Comparison of ENCODE assay signal across 22 cellular contexts in the genomic region with DNA sequence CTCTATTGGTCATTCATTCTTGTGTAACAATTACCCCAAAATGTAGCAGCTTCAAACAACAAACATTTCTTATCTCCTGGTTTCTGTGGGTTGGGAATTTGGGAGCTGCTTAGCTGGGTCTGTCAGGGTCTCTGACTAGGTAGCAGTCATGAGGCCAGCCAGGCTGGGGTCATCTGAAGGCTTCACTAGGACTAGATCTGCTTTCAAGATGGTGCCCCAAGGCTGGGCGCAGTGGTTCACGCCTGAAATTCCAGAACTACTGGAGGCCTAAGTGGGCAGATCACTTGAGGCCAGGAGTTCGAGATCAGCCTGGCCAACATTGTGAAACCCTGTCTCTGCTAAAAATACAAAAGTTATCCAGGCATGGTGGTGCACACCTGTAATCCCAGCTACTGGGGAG. TPM values are rescaled to one million over a fixed set of nuclear protein-coding genes. Genes with fewer than 3 reads are reported as not detected.
DNase-seq lines count a peak whose midpoint lies in the region; ATAC-seq, FAIRE-seq and TF ChIP-seq lines count a peak whose summit lies in the region.
"Had no signal": no experiment of that assay in that cellular context is flagged by ENCODE, and none has a peak within 500 bp of the region (broad histone marks: within the 10 kb centered on the region; RNA-seq: fewer than 3 reads in every experiment).

No MANE protein-coding gene starts in this region.

- intact Hi-C loops in CD14-positive monocyte (cut with micrococcal nuclease) = no loop called here
- intact Hi-C loops in kidney (cut with DNase I) = no loop called here

- ATAC-seq in GM21423 (IDR thresholded peaks at IDR 0.05; ENCODE audit: unreplicated experiment) = no peak
- ATAC-seq: CD8-positive, alpha-beta T cell; GM12878; GM23338; HCT116 had no signal

- DNase-seq in CD14-positive monocyte (ENCODE audit: low spot score) (no peak), HL-60 (ENCODE audit: low read depth in 1 of 2, low spot score in 1 of 2) (no peak), kidney (peak; percentile 63), NCI-H774 (lab: John Stamatoyannopoulos, UW) (no peak), foreskin fibroblast (no peak)
- DNase-seq: C1 segment of cervical spinal cord; Caco-2; CD4-positive, CD25-positive, alpha-beta regulatory T cell; CD8-positive, alpha-beta T cell; DMS153; EL; GDM1; H9 had no signal

- no peak overlapping the region for H3K9ac ChIP-seq in kidney (ENCODE audit: low read length in 2 of 2)

- peak overlapping the region in 5 of 7 donors; percentile 16 to 69 (median 22) for H3K27ac Mint-ChIP-seq in CD14-positive monocyte
- H3K27ac Mint-ChIP-seq: CD4-positive, CD25-positive, alpha-beta regulatory T cell; CD8-positive, alpha-beta T cell; GM23338; H9 had no signal

- no peaks in the 10 kb centered on the region for H3K4me1 ChIP-seq in kidney (ENCODE audit: control insufficient read depth in 1 of 2, insufficient read depth in 1 of 2, low read depth in 1 of 2, low read length in 2 of 2)
- H3K4me1 ChIP-seq: Caco-2 had no signal

- H3K9me3 Mint-ChIP-seq in CD14-positive monocyte = no peaks in the 10 kb centered on the region
- H3K9me3 Mint-ChIP-seq: CD4-positive, CD25-positive, alpha-beta regulatory T cell; CD8-positive, alpha-beta T cell; GM23338; H9 had no signal

- no peaks in the 10 kb centered on the region for H3K27me3 ChIP-seq in HL-60 (ENCODE audit: insufficient read depth, poor library complexity, severe bottlenecking)

- TF ChIP-seq CTCF in CD14-positive monocyte (IDR thresholded peaks at IDR 0.05) (no peak), HL-60 (IDR thresholded peaks at IDR 0.05; ENCODE audit: insufficient read depth, low read length) (no peak), kidney (IDR thresholded peaks at IDR 0.05; ENCODE audit: borderline replicate concordance, extremely low read depth, insufficient read depth) (no peak), foreskin fibroblast (IDR thresholded peaks at IDR 0.05; ENCODE audit: low read depth, low read length) (no peak)

- no peak for FAIRE-seq in kidney (lab: Jason Lieb, UNC)
- FAIRE-seq: GM12878, GM19239 had no signal

- peaks cover 29% of the 10 kb centered on the region for H3K4me1 Mint-ChIP-seq in CD14-positive monocyte
- H3K4me1 Mint-ChIP-seq: CD4-positive, CD25-positive, alpha-beta regulatory T cell; GM23338; H9 had no signal

- no peaks in the 10 kb centered on the region for H3K36me3 ChIP-seq in kidney (ENCODE audit: control insufficient read depth in 1 of 2, insufficient read depth in 2 of 2, low read length in 2 of 2)

- no peak overlapping the region for H3K4me3 Mint-ChIP-seq in CD14-positive monocyte
- H3K4me3 Mint-ChIP-seq: CD4-positive, CD25-positive, alpha-beta regulatory T cell; CD8-positive, alpha-beta T cell; GM23338; H9 had no signal

- H3K9me3 ChIP-seq in kidney (ENCODE audit: control insufficient read depth in 1 of 2, low read length in 2 of 2) = no peaks in the 10 kb centered on the region
- H3K9me3 ChIP-seq: Caco-2 had no signal

- no peak overlapping the region for H3K4me3 ChIP-seq in HL-60 (replicated peaks; ENCODE audit: insufficient read depth, low read length)
- no peak overlapping the region for H3K4me3 ChIP-seq in kidney (ENCODE audit: low read length in 2 of 2)
- H3K4me3 ChIP-seq in foreskin fibroblast (ENCODE audit: low read depth in 1 of 2, low read length in 2 of 2) = no peak overlapping the region
- H3K4me3 ChIP-seq: GM12878, GM23338 had no signal

- H3K27ac ChIP-seq in HL-60 (replicated peaks) (peak overlapping the region; percentile 65), kidney (ENCODE audit: low read depth in 2 of 2, low read length in 2 of 2) (no peak overlapping the region)

- H3K36me3 Mint-ChIP-seq in CD14-positive monocyte = no peaks in the 10 kb centered on the region
- H3K36me3 Mint-ChIP-seq: CD4-positive, CD25-positive, alpha-beta regulatory T cell; CD8-positive, alpha-beta T cell had no signal

- peaks cover 0 to 1% (median 0%) of the 10 kb centered on the region in 3 donors for H3K27me3 Mint-ChIP-seq in CD14-positive monocyte (ENCODE audit: low read depth in 3 of 3)

RNA-seq across cellular contexts. Expression of a gene that starts 13.1 kb away (rescaled TPM):
- polyA plus RNA-seq in CD14-positive monocyte = under 1 TPM in 1 of 2 donors, not detected in 1; 0.64 TPM
- not detected for total RNA-seq in kidney
- 0.43 TPM for polyA plus RNA-seq in kidney (ENCODE audit: insufficient read depth, low read depth, low replicate concordance)
- total RNA-seq: A172; A673; Caco-2; CD4-positive, CD25-positive, alpha-beta regulatory T cell; CD8-positive, alpha-beta T cell; GM12878; GM23338; H4 had no signal
- polyA plus RNA-seq: BJ; CD4-positive, CD25-positive, alpha-beta regulatory T cell; GM12878 had no signal

RNA-seq across cellular contexts. Expression of a gene that starts 22.6 kb away (rescaled TPM):
- 1 to 10 TPM; 3.5 to 6.4 TPM for polyA plus RNA-seq in CD14-positive monocyte
- total RNA-seq in kidney = 69.8 TPM
- 21.2 TPM for polyA plus RNA-seq in kidney (ENCODE audit: insufficient read depth, low read depth, low replicate concordance)

RNA-seq across cellular contexts. Expression of a gene that starts 24.8 kb away (rescaled TPM):
- polyA plus RNA-seq in CD14-positive monocyte (100 to 1,000 TPM; 129 to 140 TPM), kidney (ENCODE audit: insufficient read depth, low read depth, low replicate concordance) (92.5 TPM)
- total RNA-seq in kidney = 328 TPM

RNA-seq across cellular contexts. Expression of a gene that starts 34.8 kb away (rescaled TPM):
- polyA plus RNA-seq in CD14-positive monocyte (10 to 100 TPM; 32.7 to 33.9 TPM), kidney (ENCODE audit: insufficient read depth, low read depth, low replicate concordance) (76.7 TPM)
- total RNA-seq in kidney = 53.3 TPM

RNA-seq across cellular contexts. Expression of a gene that starts 35.0 kb away (rescaled TPM):
- polyA plus RNA-seq in CD14-positive monocyte = 100 to 1,000 TPM; 668 to 799 TPM
- total RNA-seq in kidney = 794 TPM
- polyA plus RNA-seq in kidney (ENCODE audit: insufficient read depth, low read depth, low replicate concordance) = 927 TPM
